13 cellular contexts compared by ENCODE assay signal in genomic region chr2:69714024-69714423, GRCh38. TPM values are rescaled to one million over a fixed set of nuclear protein-coding genes. Genes with fewer than 3 reads are reported as not detected.
DNase-seq lines count a peak whose midpoint lies in the region; ATAC-seq and TF ChIP-seq lines count a peak whose summit lies in the region.
"Had no signal": no experiment of that assay in that cellular context is flagged by ENCODE, and none has a peak within 500 bp of the region (broad histone marks: within the 10 kb centered on the region; RNA-seq: fewer than 3 reads in every experiment).

No MANE protein-coding gene starts in this region.

- H4K20me1 ChIP-seq in GM23338 (replicated peaks; ENCODE audit: insufficient read depth): no peaks in the 10 kb centered on the region
- H4K20me1 ChIP-seq in Loucy (ENCODE audit: insufficient read depth, low read length, poor library complexity, severe bottlenecking): no peaks in the 10 kb centered on the region

- H3K9me3 ChIP-seq in right cardiac atrium (ENCODE audit: control insufficient read depth, low read length) (no peaks in the 10 kb centered on the region), Loucy (ENCODE audit: insufficient read depth, low read depth, low read length) (0 out of 2 replicates have a peak, but pooled peaks cover 5% of the 10 kb centered on the region), trophoblast cell (ENCODE audit: insufficient read depth, low read depth, low read length) (peaks cover 3% of the 10 kb centered on the region), MG63 (no peaks in the 10 kb centered on the region)
- H3K9me3 ChIP-seq: BE2C, Caco-2 had no signal

- H2AK5ac ChIP-seq in trophoblast cell (ENCODE audit: low read length): no peak overlapping the region

- no peak overlapping the region for H2BK120ac ChIP-seq in trophoblast cell (ENCODE audit: insufficient read depth, low read length, poor library complexity)

- no peak overlapping the region for H4K91ac ChIP-seq in trophoblast cell (ENCODE audit: low read depth, low read length)

- no peak overlapping the region for H3K4ac ChIP-seq in trophoblast cell (ENCODE audit: low read depth, low read length)

- 0 out of 2 replicates have a peak overlapping the region, but pooled peaks have one; percentile 13 for H3K4me2 ChIP-seq in GM23338
- H3K4me2 ChIP-seq in Loucy (ENCODE audit: low read depth, low read length, poor library complexity, severe bottlenecking): peak overlapping the region; percentile 62
- no peak overlapping the region for H3K4me2 ChIP-seq in trophoblast cell (ENCODE audit: low read length)

- peaks cover 50% of the 10 kb centered on the region for H3K4me1 Mint-ChIP-seq in GM23338

- WGBS in right cardiac atrium: 89% methylated on average over 6 of the region's 6 CpGs
- no CpG with 5 or more reads among the region's 6 CpGs for WGBS in trophoblast cell (ENCODE audit: extremely low coverage, insufficient coverage, insufficient read length)

- no peaks in the 10 kb centered on the region for H3K36me3 ChIP-seq in GM23338 (ENCODE audit: insufficient read depth)
- H3K36me3 ChIP-seq in Loucy (ENCODE audit: insufficient read depth, low read length): no peaks in the 10 kb centered on the region
- H3K36me3 ChIP-seq in trophoblast cell (ENCODE audit: control insufficient read depth in 1 of 2, insufficient read depth in 2 of 2, low read length in 2 of 2): no peaks in the 10 kb centered on the region
- no peaks in the 10 kb centered on the region for H3K36me3 ChIP-seq in MG63
- H3K36me3 ChIP-seq: BE2C had no signal

- no peak overlapping the region for H3K4me3 Mint-ChIP-seq in GM23338
- H3K4me3 Mint-ChIP-seq: CD4-positive, alpha-beta T cell had no signal

- H3K9ac ChIP-seq in Loucy (ENCODE audit: low read depth, low read length, poor library complexity, severe bottlenecking) (peak overlapping the region; percentile 50), trophoblast cell (ENCODE audit: low read length) (no peak overlapping the region)
- H3K9ac ChIP-seq: KMS-11 had no signal

- no peak overlapping the region for H3K4me3 ChIP-seq in right cardiac atrium (ENCODE audit: low read length)
- H3K4me3 ChIP-seq in GM23338: no peak overlapping the region
- no peak overlapping the region for H3K4me3 ChIP-seq in Loucy (ENCODE audit: low read length, poor library complexity, severe bottlenecking)
- no peak overlapping the region for H3K4me3 ChIP-seq in trophoblast cell (ENCODE audit: low read depth, low read length)
- no peak overlapping the region for H3K4me3 ChIP-seq in MG63

- no peak overlapping the region for H3K14ac ChIP-seq in trophoblast cell (ENCODE audit: low read length)

- DNase-seq in right cardiac atrium: no peak
- DNase-seq in cardiac septum (ENCODE audit: low spot score): no peak
- no peak for DNase-seq in GM23338 (ENCODE audit: low spot score)
- no peak for DNase-seq in trophoblast cell
- no peak for DNase-seq in GM19240 (ENCODE audit: insufficient read length, low spot score)
- no peak for DNase-seq in MG63
- no peak for DNase-seq in NOMO-1 treated with dmso at 0.1 percent for 144 hours (lab: John Stamatoyannopoulos, UW; ENCODE audit: unreplicated experiment)

- H3F3A ChIP-seq in GM23338 (replicated peaks; ENCODE audit: low read depth) (peaks cover 6% of the 10 kb centered on the region; the same call in 1 of the 2 replicates), Loucy (ENCODE audit: low read depth) (no peaks in the 10 kb centered on the region)

- H2BK5ac ChIP-seq in trophoblast cell (ENCODE audit: low read depth, low read length, poor library complexity): no peak overlapping the region

- no peak overlapping the region for H3K23ac ChIP-seq in trophoblast cell (ENCODE audit: low read length)

- H3K9me2 ChIP-seq in GM23338 (ENCODE audit: insufficient read depth): peaks cover 11% of the 10 kb centered on the region; the same call in 1 of the 2 replicates
- no peaks in the 10 kb centered on the region for H3K9me2 ChIP-seq in Loucy (replicated peaks; ENCODE audit: low read depth, low read length)

- H4K12ac ChIP-seq in trophoblast cell (ENCODE audit: low read depth, low read length): no peak overlapping the region

- H3K79me2 ChIP-seq in GM23338 (replicated peaks; ENCODE audit: insufficient read depth) (no peaks in the 10 kb centered on the region), Loucy (ENCODE audit: insufficient read depth, low read length) (no peaks in the 10 kb centered on the region), trophoblast cell (ENCODE audit: control insufficient read depth, insufficient read depth, low read length, poor library complexity) (peaks cover 2% of the 10 kb centered on the region)

- no peak overlapping the region for H2AFZ ChIP-seq in GM23338
- H2AFZ ChIP-seq in Loucy (ENCODE audit: low read length): no peak overlapping the region
- H2AFZ ChIP-seq in trophoblast cell (ENCODE audit: insufficient read depth, low read length, poor library complexity): no peak overlapping the region

- no peak overlapping the region for H3K27ac Mint-ChIP-seq in GM23338
- H3K27ac Mint-ChIP-seq: CD4-positive, alpha-beta T cell had no signal

- ATAC-seq in right cardiac atrium (peak; percentile 9 to 23), GM23338 (no peak)

- no peaks in the 10 kb centered on the region for H3K4me1 ChIP-seq in right cardiac atrium (ENCODE audit: control insufficient read depth, insufficient read depth, low read length)
- peaks cover 45% of the 10 kb centered on the region for H3K4me1 ChIP-seq in GM23338 (ENCODE audit: insufficient read depth)
- H3K4me1 ChIP-seq in Loucy (ENCODE audit: insufficient read depth, low read length, poor library complexity, severe bottlenecking): peaks cover 4% of the 10 kb centered on the region
- peaks cover 6 to 18% of the 10 kb centered on the region in 2 experiments for H3K4me1 ChIP-seq in trophoblast cell (ENCODE audit: control insufficient read depth in 1 of 2, insufficient read depth in 2 of 2, low read length in 2 of 2)
- H3K4me1 ChIP-seq: BE2C, Caco-2 had no signal

- TF ChIP-seq CTCF in GM23338 (conservative IDR thresholded peaks at IDR 0.05; ENCODE audit: low read depth in 2 of 2) (no peak), Loucy (conservative IDR thresholded peaks at IDR 0.05; ENCODE audit: low read length) (no peak)

- peaks cover 2% of the 10 kb centered on the region; the same call in 2 of the 3 replicates for H3K9me3 Mint-ChIP-seq in GM23338

- intact Hi-C loops in right cardiac atrium (cut with DNase I) (loop anchor here in 2 of 4 donors (2.0 to 10.0 kb wide), 2 partner anchors 69 to 155 kb away; partner anchors contain the start of gene AAK1 (in 1 of the 2)), cardiac septum (cut with DNase I) (loop anchor here (2.0 to 10.0 kb wide), 3 partner anchors 72 to 339 kb away; partner anchors contain the start of gene AAK1)

- peaks cover 2% of the 10 kb centered on the region for H3K27me3 Mint-ChIP-seq in GM23338 (ENCODE audit: insufficient read depth, low read depth, poor library complexity)
- H3K27me3 Mint-ChIP-seq: CD4-positive, alpha-beta T cell had no signal

- H3K18ac ChIP-seq in trophoblast cell (ENCODE audit: low read length): no peak overlapping the region

- H3K79me1 ChIP-seq in trophoblast cell (ENCODE audit: low read length): no peaks in the 10 kb centered on the region

- no peak overlapping the region for H4K8ac ChIP-seq in trophoblast cell (ENCODE audit: low read depth, low read length)

- H3K27ac ChIP-seq in right cardiac atrium (ENCODE audit: low read length) (no peak overlapping the region), GM23338 (ENCODE audit: low read depth) (peak overlapping the region; percentile 46; the same call in 1 of the 2 replicates), trophoblast cell (ENCODE audit: low read depth, low read length) (no peak overlapping the region)
- H3K27ac ChIP-seq: C4-2B, KMS-11 had no signal

- peaks cover 3% of the 10 kb centered on the region; the same call in 1 of the 3 replicates for H3K36me3 Mint-ChIP-seq in GM23338 (ENCODE audit: low read depth)

- H3K27me3 ChIP-seq in right cardiac atrium (ENCODE audit: control insufficient read depth, insufficient read depth) (no peaks in the 10 kb centered on the region), GM23338 (ENCODE audit: insufficient read depth) (no peaks in the 10 kb centered on the region), Loucy (ENCODE audit: insufficient read depth, low read length, poor library complexity, severe bottlenecking) (no peaks in the 10 kb centered on the region), trophoblast cell (ENCODE audit: insufficient read depth, low read length) (no peaks in the 10 kb centered on the region), MG63 (no peaks in the 10 kb centered on the region)
- H3K27me3 ChIP-seq: BE2C had no signal

- peak overlapping the region; percentile 37 for H2BK12ac ChIP-seq in trophoblast cell (ENCODE audit: low read length)

TF ChIP-seq in GM23338, 12 proteins besides CTCF, POLR2A, EP300 and RAD21 (continues in another document):
- TF ChIP-seq JUNB (IDR thresholded peaks at IDR 0.05; ENCODE audit: unreplicated experiment): no peak
- no peak for TF ChIP-seq CREB1 (CRISPR knock-in tag; IDR thresholded peaks at IDR 0.05; ENCODE audit: low read depth)

RNA-seq across cellular contexts. Expression of gene ANXA4, which starts 27.9 kb away (rescaled TPM):
- total RNA-seq in right cardiac atrium: 10 to 100 TPM; 27.1 to 43.7 (median 33.9) TPM
- polyA plus RNA-seq in right cardiac atrium: 15.4 TPM
- 39.7 TPM for total RNA-seq in cardiac septum
- total RNA-seq in GM23338 (2014; rRNA removed; shearing (Covaris generic)): 5.8 and 6.7 TPM in 2 replicates
- polyA plus RNA-seq in GM23338 (2016; fragmentation: Nextera tagmentation; extraction: Ambion mirVana): 11.5 and 12.3 TPM in 2 replicates
- 68.4 and 70.7 TPM in 2 replicates for polyA plus RNA-seq in trophoblast cell (2013)
- total RNA-seq in MG63 (2014; rRNA removed; shearing (Covaris generic); ENCODE audit: low replicate concordance): 40.6 and 40.7 TPM in 2 replicates
